Comparison of ENCODE assay signal across 23 cellular contexts in genomic region chr9:13873212-13873611, GRCh38.
"Had no signal": no experiment of that assay in that cellular context is flagged by ENCODE, and none has a peak within 500 bp of the region (broad histone marks: within the 10 kb centered on the region; RNA-seq: fewer than 3 reads in every experiment).

No MANE protein-coding gene starts in this region.

- H3K27ac ChIP-seq: HL-60, KMS-11, RWPE1, SJCRH30 had no signal

- H3K4me1 ChIP-seq: SJCRH30 had no signal

- FAIRE-seq: HTR-8/SVneo, K562 had no signal

- ATAC-seq: K562, Panc1, SK-N-SH treated with all-trans-retinoic acid at 6 μM for 48 hours had no signal

- DNase-seq: Kasumi-1, MG63, NCI-H1092, NCI-H1105 treated with DMSO at 0.1 percent for 48 hours, NCI-H1417 treated with DMSO at 0.1 percent for 48 hours, NCI-H146, NCI-H1694 treated with DMSO at 0.1 percent for 48 hours, NCI-H1930, NCI-H2081, NCI-H2107, NCI-H2227 treated with DMSO at 0.1 percent for 48 hours, NCI-H524, NCI-H69, NCI-H774, SHP77, SJCRH30 had no signal

- H3K9me3 ChIP-seq: SJCRH30 had no signal

- H3K36me3 ChIP-seq: MG63, SJCRH30 had no signal

- H3K27me3 ChIP-seq: MG63, SJCRH30 had no signal

- H3K4me3 ChIP-seq: K562, MG63, SJCRH30 had no signal

- H3K9ac ChIP-seq: KMS-11 had no signal

- H3K4me2 ChIP-seq: KMS-11 had no signal
